Comparison of ENCODE assay signal across 17 cellular contexts in the genomic region with DNA sequence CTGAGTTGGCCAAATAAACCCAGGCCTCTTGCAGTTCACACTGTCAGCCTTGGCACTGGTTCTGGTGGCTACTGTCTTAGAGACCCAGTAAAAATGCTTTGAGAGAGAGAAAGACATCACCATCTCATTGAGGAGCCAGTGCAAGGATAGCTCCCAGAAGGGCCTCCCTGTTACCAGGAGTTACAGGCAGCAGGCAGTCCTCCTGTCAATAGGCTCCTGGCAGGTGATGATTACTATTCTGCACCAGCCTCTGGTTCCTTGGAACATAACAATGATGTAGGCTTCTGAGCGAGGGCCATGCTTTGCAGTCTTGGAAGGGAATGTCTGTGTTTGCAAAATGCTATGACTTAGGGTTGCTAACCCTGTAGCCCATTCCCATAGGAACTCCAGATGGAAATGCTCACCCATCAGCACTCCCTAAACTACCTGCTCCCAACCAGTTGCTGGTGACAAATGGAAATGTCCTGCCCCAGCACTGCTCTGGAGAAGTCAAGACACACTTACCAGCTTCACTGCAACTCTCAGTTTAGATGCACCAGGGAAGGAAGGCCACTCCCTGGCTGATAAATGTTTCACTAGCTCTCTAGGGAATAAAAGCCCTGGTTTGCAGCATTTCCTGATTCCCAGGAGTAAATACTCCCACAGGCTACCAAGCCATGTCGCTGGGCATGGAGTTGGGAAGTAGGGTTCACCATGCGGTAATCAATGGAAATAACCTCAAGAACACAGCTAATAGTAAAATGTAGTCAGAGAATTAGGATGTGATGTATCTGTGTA.
"Had no signal": no experiment of that assay in that cellular context is flagged by ENCODE, and none has a peak within 500 bp of the region (broad histone marks: within the 10 kb centered on the region; RNA-seq: fewer than 3 reads in every experiment).

No MANE protein-coding gene starts in this region.

- H3K4me1 Mint-ChIP-seq: activated CD4-positive, alpha-beta memory T cell treated with anti-CD3 and anti-CD28 coated beads, Interleukin-2, amount 10 ng/mL, durations not matched to agents 7 days and 5 days; activated CD4-positive, alpha-beta T cell treated with anti-CD3 and anti-CD28 coated beads for 36 hours; activated CD8-positive, alpha-beta memory T cell treated with anti-CD3 and anti-CD28 coated beads, Interleukin-2, amount 10 ng/mL, durations not matched to agents 7 days and 5 days; activated naive CD8-positive, alpha-beta T cell treated with anti-CD3 and anti-CD28 coated beads, Interleukin-2, amount 10 ng/mL, durations not matched to agents 7 days and 5 days; WTC11 had no signal

- H3K9me3 ChIP-seq: colonic mucosa, left ventricle myocardium inferior, neutrophil, pancreas, sigmoid colon, thyroid gland had no signal

- H3K4me3 Mint-ChIP-seq: activated CD4-positive, alpha-beta memory T cell treated with anti-CD3 and anti-CD28 coated beads, Interleukin-2, amount 10 ng/mL, durations not matched to agents 7 days and 5 days; activated CD4-positive, alpha-beta T cell treated with anti-CD3 and anti-CD28 coated beads for 36 hours; activated CD8-positive, alpha-beta memory T cell treated with anti-CD3 and anti-CD28 coated beads, Interleukin-2, amount 10 ng/mL, durations not matched to agents 7 days and 5 days; activated naive CD8-positive, alpha-beta T cell treated with anti-CD3 and anti-CD28 coated beads, Interleukin-2, amount 10 ng/mL, durations not matched to agents 7 days and 5 days; naive thymus-derived CD4-positive, alpha-beta T cell; WTC11 had no signal

- H3K36me3 Mint-ChIP-seq: activated CD8-positive, alpha-beta memory T cell treated with anti-CD3 and anti-CD28 coated beads, Interleukin-2, amount 10 ng/mL, durations not matched to agents 7 days and 5 days; activated naive CD8-positive, alpha-beta T cell treated with anti-CD3 and anti-CD28 coated beads, Interleukin-2, amount 10 ng/mL, durations not matched to agents 7 days and 5 days; naive thymus-derived CD4-positive, alpha-beta T cell; WTC11 had no signal

- H3K4me3 ChIP-seq: colonic mucosa, left ventricle myocardium inferior, pancreas, sigmoid colon, thyroid gland had no signal

- DNase-seq: activated CD4-positive, alpha-beta memory T cell treated with anti-CD3 and anti-CD28 coated beads, Interleukin-2, amount 10 ng/mL, durations not matched to agents 7 days and 5 days; activated CD4-positive, alpha-beta T cell treated with anti-CD3 and anti-CD28 coated beads for 36 hours; activated CD8-positive, alpha-beta memory T cell treated with anti-CD3 and anti-CD28 coated beads, Interleukin-2, amount 10 ng/mL, durations not matched to agents 7 days and 5 days; activated naive CD8-positive, alpha-beta T cell treated with anti-CD3 and anti-CD28 coated beads, Interleukin-2, amount 10 ng/mL, durations not matched to agents 7 days and 5 days; colonic mucosa; foreskin melanocyte; kidney; left ventricle myocardium inferior; mammary epithelial cell; naive thymus-derived CD4-positive, alpha-beta T cell; pancreas; sigmoid colon; stimulated activated CD8-positive, alpha-beta memory T cell treated with anti-CD3 and anti-CD28 coated beads, Interleukin-4, amount 100 ng/mL, for 48 hours; stimulated activated naive CD4-positive, alpha-beta T cell; thyroid gland had no signal

- H3K27ac Mint-ChIP-seq: activated CD4-positive, alpha-beta memory T cell treated with anti-CD3 and anti-CD28 coated beads, Interleukin-2, amount 10 ng/mL, durations not matched to agents 7 days and 5 days; activated CD4-positive, alpha-beta T cell treated with anti-CD3 and anti-CD28 coated beads for 36 hours; activated CD8-positive, alpha-beta memory T cell treated with anti-CD3 and anti-CD28 coated beads, Interleukin-2, amount 10 ng/mL, durations not matched to agents 7 days and 5 days; activated naive CD8-positive, alpha-beta T cell treated with anti-CD3 and anti-CD28 coated beads, Interleukin-2, amount 10 ng/mL, durations not matched to agents 7 days and 5 days; naive thymus-derived CD4-positive, alpha-beta T cell; WTC11 had no signal

- H3K27me3 ChIP-seq: colonic mucosa, pancreas, sigmoid colon, thyroid gland had no signal

- H3K27ac ChIP-seq: colonic mucosa, left ventricle myocardium inferior, neutrophil, pancreas, sigmoid colon, thyroid gland had no signal

- H3K36me3 ChIP-seq: colonic mucosa, left ventricle myocardium inferior, neutrophil, pancreas, sigmoid colon, thyroid gland had no signal

- H3K9me3 Mint-ChIP-seq: activated CD4-positive, alpha-beta memory T cell treated with anti-CD3 and anti-CD28 coated beads, Interleukin-2, amount 10 ng/mL, durations not matched to agents 7 days and 5 days; activated naive CD8-positive, alpha-beta T cell treated with anti-CD3 and anti-CD28 coated beads, Interleukin-2, amount 10 ng/mL, durations not matched to agents 7 days and 5 days; WTC11 had no signal

- H3K4me1 ChIP-seq: colonic mucosa, left ventricle myocardium inferior, pancreas, sigmoid colon, thyroid gland had no signal
